In genomic region chr14:69400154-69400553, GRCh38 we compare ENCODE assay signal across 11 cellular contexts. TPM values are rescaled to one million over a fixed set of nuclear protein-coding genes. Genes with fewer than 3 reads are reported as not detected.
A peak's percentile ranks its signal among the peaks of the same experiment; 100 is the strongest.
DNase-seq lines count a peak whose midpoint lies in the region; ATAC-seq, FAIRE-seq and TF ChIP-seq lines count a peak whose summit lies in the region.
"Had no signal": no experiment of that assay in that cellular context is flagged by ENCODE, and none has a peak within 500 bp of the region (broad histone marks: within the 10 kb centered on the region; RNA-seq: fewer than 3 reads in every experiment).

No MANE protein-coding gene starts in this region.

- no peaks in the 10 kb centered on the region for H3K9me3 ChIP-seq in SK-N-SH
- H3K9me3 ChIP-seq in esophagus squamous epithelium = no peaks in the 10 kb centered on the region

- no peaks in the 10 kb centered on the region for H3K27me3 Mint-ChIP-seq in T-cell

- intact Hi-C loops in esophagus squamous epithelium (cut with DNase I) (no loop called here), posterior cingulate gyrus (cut with DNase I) (no loop called here)

- no peaks in the 10 kb centered on the region for H3K9me2 ChIP-seq in SK-N-SH

- H3K9ac ChIP-seq in SK-N-SH = peak overlapping the region; percentile 99

- H3F3A ChIP-seq in SK-N-SH (replicated peaks; ENCODE audit: insufficient read depth) = peaks cover 6% of the 10 kb centered on the region

- peaks cover 69% of the 10 kb centered on the region for H4K20me1 ChIP-seq in SK-N-SH (ENCODE audit: insufficient read depth)

- H3K9me3 Mint-ChIP-seq in T-cell = no peaks in the 10 kb centered on the region

- H3K27ac ChIP-seq in SK-N-SH (ENCODE audit: low read depth in 2 of 2, low read length in 1 of 2) (no peak overlapping the region), esophagus squamous epithelium (no peak overlapping the region)
- H3K27ac ChIP-seq: 22Rv1 had no signal

- H3K36me3 ChIP-seq in SK-N-SH (replicated peaks in 1 of 2; ENCODE audit: control insufficient read depth in 1 of 2, insufficient read depth in 2 of 2, low read length in 1 of 2) (peaks cover 10 to 19% of the 10 kb centered on the region in 2 experiments), esophagus squamous epithelium (peaks cover 0 to 21% (median 0%) of the 10 kb centered on the region in 3 donors)

- peaks cover 93% of the 10 kb centered on the region for H3K79me2 ChIP-seq in SK-N-SH (ENCODE audit: insufficient read depth)

- DNase-seq in SK-N-SH = no peak
- no peak for DNase-seq in T-cell
- DNase-seq in esophagus squamous epithelium (lab: John Stamatoyannopoulos, UW) = no peak
- no peak for DNase-seq in skeletal muscle cell (ENCODE audit: low read depth)
- DNase-seq in frontal cortex (ENCODE audit: low spot score in 2 of 2) = no peak
- no peak for DNase-seq in posterior cingulate gyrus
- DNase-seq: OCI-M1, substantia nigra had no signal

- ATAC-seq in SK-N-SH treated with all-trans-retinoic acid at 6 μM for 48 hours (no peak), T-cell (replicated peaks in 1 of 4) (no peak), HG03378 (IDR thresholded peaks at IDR 0.05; ENCODE audit: unreplicated experiment) (no peak)

- H3K4me3 Mint-ChIP-seq in T-cell = peak overlapping the region; percentile 63 to 98 (median 94)

- peaks cover 25% of the 10 kb centered on the region for H3K36me3 Mint-ChIP-seq in T-cell

- POLR2A ChIA-PET in SK-N-SH (lab: Yijun Ruan, JAX) (no interaction called here), T-cell (lab: Charles Lee) (no interaction called here)

- peaks cover 10 to 25% of the 10 kb centered on the region in 2 experiments; a peak in 3 of 4 replicates for H3K4me1 ChIP-seq in SK-N-SH (ENCODE audit: control insufficient read depth in 1 of 2, insufficient read depth in 2 of 2, low read depth in 1 of 2, low read length in 1 of 2)
- peaks cover 28 to 67% (median 31%) of the 10 kb centered on the region in 3 donors for H3K4me1 ChIP-seq in esophagus squamous epithelium

- TF ChIP-seq CTCF in SK-N-SH (IDR thresholded peaks at IDR 0.05) = no peak
- no peak for TF ChIP-seq CTCF in esophagus squamous epithelium (IDR thresholded peaks at IDR 0.05)

- peak overlapping the region; percentile 83 to 93 for H3K4me3 ChIP-seq in SK-N-SH (ENCODE audit: low read depth in 2 of 2, low read length in 1 of 2)
- peak overlapping the region in 3 of 4 donors; percentile 79 to 95 (median 86) for H3K4me3 ChIP-seq in esophagus squamous epithelium
- H3K4me3 ChIP-seq in skeletal muscle cell (ENCODE audit: low read depth, low read length) = peak overlapping the region; percentile 82

- H3K27ac Mint-ChIP-seq in T-cell = no peak overlapping the region

- H2AFZ ChIP-seq in SK-N-SH (ENCODE audit: low read depth) = no peak overlapping the region

- H3K27me3 ChIP-seq in SK-N-SH (ENCODE audit: insufficient read depth) = no peaks in the 10 kb centered on the region
- no peaks in the 10 kb centered on the region for H3K27me3 ChIP-seq in esophagus squamous epithelium

- 30% methylated on average over 6 of the region's 6 CpGs for WGBS in SK-N-SH (ENCODE audit: low lambda C conversion rate)
- WGBS in esophagus squamous epithelium, 2 donors = 69 to 74% methylated on average over 6 of the region's 6 CpGs

- peak overlapping the region; percentile 90 for H3K4me2 ChIP-seq in SK-N-SH

- CTCF ChIA-PET in SK-N-SH (lab: Yijun Ruan, JAX) = interaction anchor here (1.1 to 1.6 kb wide), 2 partner anchors 60 to 141 kb away, joined by 3 to 4 read pairs; no protein-coding TSS in a partner anchor
- CTCF ChIA-PET in T-cell (lab: Charles Lee) = interaction anchor here in 1 of 2 donors (0.6 kb wide), 1 partner anchor 243 kb away, joined by 3 read pairs; no protein-coding TSS in a partner anchor

- no peak for TF ChIP-seq EP300 in SK-N-SH (IDR thresholded peaks at IDR 0.05; ENCODE audit: borderline replicate concordance in 1 of 2, low read depth in 1 of 2, low read length in 1 of 2)

- H3K4me1 Mint-ChIP-seq in T-cell = peaks cover 65 to 80% (median 74%) of the 10 kb centered on the region in 3 donors

- TF ChIP-seq RAD21 in SK-N-SH (IDR thresholded peaks at IDR 0.05; ENCODE audit: low read length) = no peak

- no peak for TF ChIP-seq POLR2A in esophagus squamous epithelium (IDR thresholded peaks at IDR 0.05)

- no peak for FAIRE-seq in frontal cortex (lab: Jason Lieb, UNC)

TF ChIP-seq in SK-N-SH, 30 proteins besides CTCF, POLR2A, EP300 and RAD21:
- TF ChIP-seq ZBTB33 (IDR thresholded peaks at IDR 0.05; ENCODE audit: borderline replicate concordance, low read depth) (no peak), TAF1 (IDR thresholded peaks at IDR 0.05; ENCODE audit: borderline replicate concordance, low read depth, low read length) (no peak), TCF12 (IDR thresholded peaks at IDR 0.05) (no peak), FOSL2 (IDR thresholded peaks at IDR 0.05; ENCODE audit: borderline replicate concordance, low read depth) (no peak), MAX (IDR thresholded peaks at IDR 0.05; ENCODE audit: low read depth) (no peak), RFX5 (IDR thresholded peaks at IDR 0.05; ENCODE audit: low read length) (no peak)

TF ChIP-seq in SK-N-SH treated with all-trans-retinoic acid at 6 μM for 48 hours, 23 proteins besides CTCF, POLR2A, EP300 and RAD21:
- TF ChIP-seq TOX (CRISPR knock-in tag; IDR thresholded peaks at IDR 0.05; ENCODE audit: borderline replicate concordance) (no peak), GLIS3 (CRISPR knock-in tag; IDR thresholded peaks at IDR 0.05) (no peak), OSR1 (CRISPR knock-in tag; IDR thresholded peaks at IDR 0.05) (no peak), SNAI2 (CRISPR knock-in tag; IDR thresholded peaks at IDR 0.05) (no peak), CREB5 (CRISPR knock-in tag; IDR thresholded peaks at IDR 0.05; ENCODE audit: low read depth) (no peak), BACH2 (CRISPR knock-in tag; IDR thresholded peaks at IDR 0.05; ENCODE audit: borderline replicate concordance) (no peak), ISL1 (CRISPR knock-in tag; IDR thresholded peaks at IDR 0.05) (no peak), ARNTL (CRISPR knock-in tag; IDR thresholded peaks at IDR 0.05; ENCODE audit: borderline replicate concordance, low read depth) (no peak), PPARA (CRISPR knock-in tag; IDR thresholded peaks at IDR 0.05; ENCODE audit: borderline replicate concordance) (no peak), ZFP3 (CRISPR knock-in tag; IDR thresholded peaks at IDR 0.05) (no peak), ZNF70 (CRISPR knock-in tag; IDR thresholded peaks at IDR 0.05) (no peak), CSRNP3 (CRISPR knock-in tag; IDR thresholded peaks at IDR 0.05) (no peak), ZC3H10 (CRISPR knock-in tag; IDR thresholded peaks at IDR 0.05) (no peak), POU6F1 (CRISPR knock-in tag; IDR thresholded peaks at IDR 0.05; ENCODE audit: borderline replicate concordance, low read depth) (no peak)

RNA-seq across cellular contexts. Expression of gene SLC39A9, which starts 1.7 kb away (rescaled TPM):
- polyA plus RNA-seq in SK-N-SH (2012; rRNA removed) = 39.8 and 68.9 TPM in 2 replicates
- 48.5 and 55.5 TPM in 2 replicates for polyA plus RNA-seq in SK-N-SH (2012; cell fraction: cytosol; rRNA removed)
- polyA plus RNA-seq in SK-N-SH (2012; cell fraction: nucleus; rRNA removed) = 22.4 and 40.5 TPM in 2 replicates
- 10 to 100 TPM; 23.4 to 38.0 (median 33.0) TPM for total RNA-seq in T-cell
- total RNA-seq in esophagus squamous epithelium = 10 to 100 TPM; 40.2 to 77.7 (median 68.6) TPM
- total RNA-seq in frontal cortex = 118 TPM

RNA-seq across cellular contexts. Expression of gene ERH, which starts 2.1 kb away (rescaled TPM):
- polyA plus RNA-seq in SK-N-SH (2012; rRNA removed) = 186 and 228 TPM in 2 replicates
- polyA plus RNA-seq in SK-N-SH (2012; cell fraction: cytosol; rRNA removed) = 255 and 297 TPM in 2 replicates
- polyA plus RNA-seq in SK-N-SH (2012; cell fraction: nucleus; rRNA removed) = 31.4 and 51.2 TPM in 2 replicates
- total RNA-seq in T-cell = 100 to 1,000 TPM; 108 to 119 (median 115) TPM
- total RNA-seq in esophagus squamous epithelium = 100 to 1,000 TPM in 1 of 4 donors, 10 to 100 TPM in 3; 54.0 to 102 (median 79.5) TPM
- total RNA-seq in frontal cortex = 106 TPM
